In genomic region chr1:152047954-152048640, GRCh38 we compare ENCODE assay signal across 8 cellular contexts. TPM values are rescaled to one million over a fixed set of nuclear protein-coding genes. Genes with fewer than 3 reads are reported as not detected.
DNase-seq lines count a peak whose midpoint lies in the region; ATAC-seq and TF ChIP-seq lines count a peak whose summit lies in the region.

No MANE protein-coding gene starts in this region.

- H3K4me1 ChIP-seq in CD8-positive, alpha-beta memory T cell (ENCODE audit: insufficient read depth, low read length): peaks cover 23% of the 10 kb centered on the region

- no peaks in the 10 kb centered on the region for H4K20me1 ChIP-seq in neural cell (ENCODE audit: insufficient read depth)

- peak overlapping the region; percentile 45 for H3K4me3 ChIP-seq in CD8-positive, alpha-beta memory T cell (ENCODE audit: low read length)
- H3K4me3 ChIP-seq in neural cell (ENCODE audit: low read length): no peak overlapping the region

- no peak for TF ChIP-seq RAD21 in neural cell (conservative IDR thresholded peaks at IDR 0.05)

- H3K4me1 Mint-ChIP-seq in CD8-positive, alpha-beta memory T cell: peaks cover 18 to 31% (median 30%) of the 10 kb centered on the region in 3 donors
- peaks cover 17% of the 10 kb centered on the region for H3K4me1 Mint-ChIP-seq in stimulated activated naive CD8-positive, alpha-beta T cell treated with anti-CD3 and anti-CD28 coated beads, Interleukin-15, amount 100 ng/mL, for 72 hours

- no peaks in the 10 kb centered on the region for H3K36me3 ChIP-seq in CD8-positive, alpha-beta memory T cell (ENCODE audit: insufficient read depth, low read length)
- no peaks in the 10 kb centered on the region for H3K36me3 ChIP-seq in neural cell (ENCODE audit: insufficient read depth, low read length)

- H3K9ac ChIP-seq in neural cell (ENCODE audit: low read length): no peak overlapping the region

- H3K36me3 Mint-ChIP-seq in CD8-positive, alpha-beta memory T cell: no peaks in the 10 kb centered on the region

- peak overlapping the region; percentile 95 to 99 (median 99) for H3K27ac Mint-ChIP-seq in CD8-positive, alpha-beta memory T cell
- peak overlapping the region; percentile 97 to 99 for H3K27ac Mint-ChIP-seq in stimulated activated naive CD8-positive, alpha-beta T cell treated with anti-CD3 and anti-CD28 coated beads, Interleukin-15, amount 100 ng/mL, for 72 hours

- H2AFZ ChIP-seq in neural cell (ENCODE audit: low read depth, low read length): no peak overlapping the region

- POLR2A ChIA-PET in CD8-positive, alpha-beta memory T cell (lab: Charles Lee): interaction anchor here (0.7 to 2.4 kb wide), 3 partner anchors 10 to 208 kb away, joined by 4 to 33 read pairs (median 4); partner anchors contain the start of genes C2CD4D and S100A11

- no peaks in the 10 kb centered on the region for H3K79me2 ChIP-seq in neural cell (replicated peaks; ENCODE audit: insufficient read depth, low read length)

- H3K4me2 ChIP-seq in neural cell (ENCODE audit: low read length): no peak overlapping the region

- H3F3A ChIP-seq in neural cell (ENCODE audit: insufficient read depth, low read length, poor library complexity, severe bottlenecking): no peaks in the 10 kb centered on the region

- peak overlapping the region; percentile 42 to 88 (median 79) for H3K4me3 Mint-ChIP-seq in CD8-positive, alpha-beta memory T cell
- H3K4me3 Mint-ChIP-seq in stimulated activated naive CD8-positive, alpha-beta T cell treated with anti-CD3 and anti-CD28 coated beads, Interleukin-15, amount 100 ng/mL, for 72 hours: peak overlapping the region; percentile 87 to 93

- TF ChIP-seq EP300 in neural cell (conservative IDR thresholded peaks at IDR 0.05; ENCODE audit: poor library complexity, severe bottlenecking): no peak

- ATAC-seq in GM19328 (IDR thresholded peaks at IDR 0.05; ENCODE audit: unreplicated experiment) (peak; percentile 93), HG03469 (IDR thresholded peaks at IDR 0.05; ENCODE audit: unreplicated experiment) (peak; percentile 83)
- peak; percentile 95 for ATAC-seq in stimulated activated naive CD8-positive, alpha-beta T cell treated with anti-CD3 and anti-CD28 coated beads, Interleukin-15, amount 100 ng/mL, for 72 hours

- CTCF ChIA-PET in CD8-positive, alpha-beta memory T cell (lab: Charles Lee): interaction anchor here (0.6 to 8.1 kb wide), 6 partner anchors 10 to 411 kb away, joined by 3 to 143 read pairs (median 13); partner anchors contain the start of gene S100A11

- H3K27ac ChIP-seq in CD8-positive, alpha-beta memory T cell (ENCODE audit: low read depth, low read length): peak overlapping the region; percentile 87
- no peak overlapping the region for H3K27ac ChIP-seq in neural cell (ENCODE audit: low read length)

- H3K9me2 ChIP-seq in neural cell (ENCODE audit: insufficient read depth, low read length): no peaks in the 10 kb centered on the region

- peak; percentile 56 for TF ChIP-seq CTCF in neural cell (IDR thresholded peaks at IDR 0.05; ENCODE audit: poor library complexity, severe bottlenecking)

- H3K27me3 ChIP-seq in CD8-positive, alpha-beta memory T cell (ENCODE audit: insufficient read depth, low read length, poor library complexity, severe bottlenecking): no peaks in the 10 kb centered on the region
- H3K27me3 ChIP-seq in neural cell (ENCODE audit: insufficient read depth, low read depth, low read length): peaks cover 3% of the 10 kb centered on the region

- DNase-seq in CD8-positive, alpha-beta memory T cell: peak; percentile 76 to 91 (median 81)
- DNase-seq in RKO (ENCODE audit: low spot score): peak; percentile 100
- peak; percentile 70 to 72 for DNase-seq in activated T-helper 1 cell treated with anti-CD3 and anti-CD28 coated beads, Interleukin-2, amount 50 U/mL, for 16 hours (ENCODE audit: low read depth in 1 of 2, low spot score in 1 of 2)
- peak; percentile 99 for DNase-seq in fibroblast of peridontal ligament (ENCODE audit: extremely low read depth)
- DNase-seq in stimulated activated naive CD8-positive, alpha-beta T cell treated with anti-CD3 and anti-CD28 coated beads, Interleukin-15, amount 100 ng/mL, for 72 hours: peak; percentile 86 to 94

- no peaks in the 10 kb centered on the region for H3K9me3 Mint-ChIP-seq in CD8-positive, alpha-beta memory T cell
- H3K9me3 Mint-ChIP-seq in stimulated activated naive CD8-positive, alpha-beta T cell treated with anti-CD3 and anti-CD28 coated beads, Interleukin-15, amount 100 ng/mL, for 72 hours: no peaks in the 10 kb centered on the region

- H3K9me3 ChIP-seq in CD8-positive, alpha-beta memory T cell (ENCODE audit: low read length): no peaks in the 10 kb centered on the region
- H3K9me3 ChIP-seq in neural cell (ENCODE audit: low read length): peaks cover 4% of the 10 kb centered on the region

- H3K27me3 Mint-ChIP-seq in CD8-positive, alpha-beta memory T cell: peaks cover 3 to 4% of the 10 kb centered on the region in 2 donors
- no peaks in the 10 kb centered on the region for H3K27me3 Mint-ChIP-seq in stimulated activated naive CD8-positive, alpha-beta T cell treated with anti-CD3 and anti-CD28 coated beads, Interleukin-15, amount 100 ng/mL, for 72 hours

TF ChIP-seq in neural cell, 6 proteins besides CTCF, POLR2A, EP300 and RAD21:
- TF ChIP-seq EZH2 (IDR thresholded peaks at IDR 0.05; ENCODE audit: borderline replicate concordance, insufficient read depth, low read length, poor library complexity, severe bottlenecking) (no peak), MXI1 (conservative IDR thresholded peaks at IDR 0.05; ENCODE audit: poor library complexity, severe bottlenecking) (no peak), SMC3 (conservative IDR thresholded peaks at IDR 0.05; ENCODE audit: poor library complexity) (no peak), REST (IDR thresholded peaks at IDR 0.05; ENCODE audit: borderline replicate concordance) (no peak), TAF1 (IDR thresholded peaks at IDR 0.05; ENCODE audit: low read depth) (no peak), POLR2AphosphoS5 (IDR thresholded peaks at IDR 0.05) (no peak)

RNA-seq across cellular contexts. Expression of gene S100A11, which starts 11.3 kb away (rescaled TPM):
- 100 to 1,000 TPM; 257 to 262 TPM for total RNA-seq in CD8-positive, alpha-beta memory T cell
- polyA plus RNA-seq in CD8-positive, alpha-beta memory T cell: 554 TPM
- not detected in 2 replicates for polyA plus RNA-seq in neural cell
- not detected in 2 replicates for polyA minus RNA-seq in neural cell

RNA-seq across cellular contexts. Expression of gene TCHHL1, which starts 40.8 kb away (rescaled TPM):
- not detected for total RNA-seq in CD8-positive, alpha-beta memory T cell
- polyA plus RNA-seq in CD8-positive, alpha-beta memory T cell: not detected
- polyA plus RNA-seq in neural cell: not detected in 2 replicates
- polyA minus RNA-seq in neural cell: not detected in 2 replicates

RNA-seq across cellular contexts. Expression of gene S100A10, which starts 54.4 kb away (rescaled TPM):
- total RNA-seq in CD8-positive, alpha-beta memory T cell: 100 to 1,000 TPM; 263 to 279 TPM
- 1,167 TPM for polyA plus RNA-seq in CD8-positive, alpha-beta memory T cell
- polyA plus RNA-seq in neural cell: 16.5 and 24.5 TPM in 2 replicates
- 11.7 and 16.2 TPM in 2 replicates for polyA minus RNA-seq in neural cell

Comparison
In these comparisons a context has a peak if more than half of its experiments do, and no peak if none do; other contexts are left out.
1. RNA of gene S100A11, which starts 11.3 kb away (polyA plus RNA-seq): 554 TPM in CD8-positive, alpha-beta memory T cell (single experiment); not detected in neural cell; every median in the first group is over 100 times any median in the second.
2. RNA of gene S100A10, which starts 54.4 kb away (polyA plus RNA-seq): 1,167 TPM in CD8-positive, alpha-beta memory T cell (single experiment); 16.5 to 24.5 TPM in neural cell; every median in the first group is over 10 times any median in the second.
3. Peak in every context shown above with its lines, with median percentiles within 50 percentile points of each other: DNase-seq and ATAC-seq.